In the genomic region with DNA sequence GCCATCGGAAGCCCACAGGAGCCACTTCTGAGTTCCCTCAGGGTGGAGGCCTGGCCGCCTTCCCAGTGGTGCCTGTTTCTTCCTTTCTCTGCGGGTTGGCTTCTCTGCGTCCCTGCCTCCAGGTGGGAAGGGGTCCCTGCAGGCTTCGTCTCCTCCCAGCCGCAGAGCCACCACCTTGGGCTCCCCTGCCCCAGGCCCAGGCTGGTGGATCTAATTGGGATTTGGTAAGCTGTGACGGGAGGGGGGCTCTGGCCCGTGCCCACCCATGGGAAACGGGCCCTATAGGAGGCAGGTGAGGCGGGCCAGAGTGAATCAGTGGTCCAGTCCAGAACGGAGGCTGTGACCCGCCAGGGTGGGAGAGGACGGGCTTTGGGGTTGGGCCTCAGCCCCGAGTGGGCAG, we compare ENCODE assay signal across 8 cellular contexts. TPM values are rescaled to one million over a fixed set of nuclear protein-coding genes. Genes with fewer than 3 reads are reported as not detected.
"Had no signal": no experiment of that assay in that cellular context is flagged by ENCODE, and none has a peak within 500 bp of the region (broad histone marks: within the 10 kb centered on the region; RNA-seq: fewer than 3 reads in every experiment).

No MANE protein-coding gene starts in this region.

- ATAC-seq: HCT116 had no signal

- DNase-seq: HFFc6 had no signal

- H3K27ac Mint-ChIP-seq: GM23338, HFFc6, IgD-negative memory B cell had no signal

- H3K4me3 ChIP-seq: GM23338, HAP-1 had no signal

- H3K9me3 ChIP-seq: HAP-1 had no signal

- H3K36me3 ChIP-seq: HAP-1 had no signal

- H3K4me2 ChIP-seq: GM23338 had no signal

- H2AFZ ChIP-seq: GM23338 had no signal

- H3K4me3 Mint-ChIP-seq: GM23338, HFFc6 had no signal

- H3K27ac ChIP-seq: HL-60 had no signal

RNA-seq across cellular contexts. Expression of a gene that starts 32.1 kb away (rescaled TPM):
- total RNA-seq: HepG2, HFFc6, HT1080 had no signal
- polyA plus RNA-seq: HepG2, IgD-negative memory B cell had no signal
